1 cellular context compared by ENCODE assay signal in genomic region chr22:36235585-36235984, GRCh38.
TF ChIP-seq lines count a peak whose summit lies in the region.

No MANE protein-coding gene starts in this region.

TF ChIP-seq in GM12878, 131 proteins besides CTCF, POLR2A, EP300 and RAD21:
- TF ChIP-seq ATF7 (IDR thresholded peaks at IDR 0.05; ENCODE audit: low read depth), result no peak
- TF ChIP-seq PKNOX1 (IDR thresholded peaks at IDR 0.05), result no peak
- no peak for TF ChIP-seq FOXK2 (IDR thresholded peaks at IDR 0.05)
- no peak for TF ChIP-seq BCLAF1 (IDR thresholded peaks at IDR 0.05)
- TF ChIP-seq ASH2L (IDR thresholded peaks at IDR 0.05; ENCODE audit: borderline replicate concordance, low read depth), result no peak
- no peak for TF ChIP-seq ATF2 (IDR thresholded peaks at IDR 0.05; ENCODE audit: low read length)
- no peak for TF ChIP-seq MEF2B (IDR thresholded peaks at IDR 0.05; ENCODE audit: partially characterized antibody, poor library complexity, severe bottlenecking)
- TF ChIP-seq ZNF687 (IDR thresholded peaks at IDR 0.05), result no peak
- TF ChIP-seq CHD1 (IDR thresholded peaks at IDR 0.05; ENCODE audit: low read depth, low read length), result no peak
- TF ChIP-seq ESRRA (IDR thresholded peaks at IDR 0.05; ENCODE audit: low read length), result no peak
- no peak for TF ChIP-seq IKZF2 (IDR thresholded peaks at IDR 0.05)
- no peak for TF ChIP-seq MYC (IDR thresholded peaks at IDR 0.05; ENCODE audit: insufficient read depth, insufficient read length, insufficient replicate concordance, low read length, severe bottlenecking)
- TF ChIP-seq PAX8 (IDR thresholded peaks at IDR 0.05), result no peak
- no peak for TF ChIP-seq SRF (IDR thresholded peaks at IDR 0.05; ENCODE audit: low read depth in 2 of 2, low read length in 2 of 2)
- TF ChIP-seq CBX5 (IDR thresholded peaks at IDR 0.05; ENCODE audit: low read depth), result no peak
- TF ChIP-seq ZBTB40 (IDR thresholded peaks at IDR 0.05; ENCODE audit: borderline replicate concordance), result no peak
- TF ChIP-seq E2F8 (IDR thresholded peaks at IDR 0.05; ENCODE audit: low read depth, partially characterized antibody), result no peak
- TF ChIP-seq ZBTB11 (CRISPR knock-in tag; IDR thresholded peaks at IDR 0.05), result no peak
